20 cellular contexts compared by ENCODE assay signal in genomic region chr5:75523275-75523674, GRCh38. TPM values are rescaled to one million over a fixed set of nuclear protein-coding genes. Genes with fewer than 3 reads are reported as not detected.
DNase-seq lines count a peak whose midpoint lies in the region; ATAC-seq and TF ChIP-seq lines count a peak whose summit lies in the region.
"Had no signal": no experiment of that assay in that cellular context is flagged by ENCODE, and none has a peak within 500 bp of the region (broad histone marks: within the 10 kb centered on the region; RNA-seq: fewer than 3 reads in every experiment).

No MANE protein-coding gene starts in this region.

- H3K27ac Mint-ChIP-seq in activated naive CD8-positive, alpha-beta T cell treated with anti-CD3 and anti-CD28 coated beads for 36 hours: peak overlapping the region; percentile 83
- H3K27ac Mint-ChIP-seq in naive thymus-derived CD4-positive, alpha-beta T cell: peak overlapping the region in 5 of 9 donors; percentile 43 to 61 (median 51)
- H3K27ac Mint-ChIP-seq: nephron, WTC11 had no signal

- TF ChIP-seq CTCF in GM13976 (IDR thresholded peaks at IDR 0.05; ENCODE audit: borderline replicate concordance, control extremely low read depth, extremely low read depth, insufficient read depth, missing control alignments): no peak

- H3K36me3 Mint-ChIP-seq in activated naive CD8-positive, alpha-beta T cell treated with anti-CD3 and anti-CD28 coated beads for 36 hours: peaks cover 46% of the 10 kb centered on the region
- peaks cover 10 to 36% (median 30%) of the 10 kb centered on the region in 5 donors for H3K36me3 Mint-ChIP-seq in naive thymus-derived CD4-positive, alpha-beta T cell

- H3K36me3 ChIP-seq in GM23248 (ENCODE audit: low read depth): peaks cover 14% of the 10 kb centered on the region; the same call in 1 of the 2 replicates
- no peaks in the 10 kb centered on the region for H3K36me3 ChIP-seq in naive thymus-derived CD4-positive, alpha-beta T cell (ENCODE audit: control insufficient read depth in 2 of 3, insufficient read depth in 3 of 3, low read length in 3 of 3)

- no peak for ATAC-seq in naive thymus-derived CD4-positive, alpha-beta T cell
- ATAC-seq: WTC11 had no signal

- H3K9me3 ChIP-seq in GM23248 (ENCODE audit: low read depth): no peaks in the 10 kb centered on the region
- H3K9me3 ChIP-seq in naive thymus-derived CD4-positive, alpha-beta T cell (ENCODE audit: control insufficient read depth in 2 of 3, low read length in 3 of 3): peaks cover 0 to 17% (median 7%) of the 10 kb centered on the region in 3 experiments

- H3K9ac ChIP-seq in GM23248: no peak overlapping the region

- CTCF ChIA-PET in naive thymus-derived CD4-positive, alpha-beta T cell (lab: Charles Lee): no interaction called here

- WGBS in GM23248 (ENCODE audit: low coverage in 1 of 2, low lambda C conversion rate in 2 of 2, missing lambda C conversion rate in 2 of 2), 2 experiments: 98 to 100% methylated on average over 1 of the region's 1 CpG

- peaks cover 28% of the 10 kb centered on the region for H3K9me3 Mint-ChIP-seq in activated naive CD8-positive, alpha-beta T cell treated with anti-CD3 and anti-CD28 coated beads for 36 hours
- H3K9me3 Mint-ChIP-seq in naive thymus-derived CD4-positive, alpha-beta T cell: peaks cover 0 to 33% (median 14%) of the 10 kb centered on the region in 11 donors

- H4K20me1 ChIP-seq in GM23248 (ENCODE audit: insufficient read depth): 0 out of 2 replicates have a peak, but pooled peaks cover 3% of the 10 kb centered on the region

- no peaks in the 10 kb centered on the region for H3K27me3 ChIP-seq in GM23248 (replicated peaks; ENCODE audit: insufficient read depth)
- no peaks in the 10 kb centered on the region for H3K27me3 ChIP-seq in naive thymus-derived CD4-positive, alpha-beta T cell (ENCODE audit: control insufficient read depth in 2 of 2, insufficient read depth in 2 of 2, low read length in 2 of 2)

- no peak overlapping the region for H3K4me3 ChIP-seq in GM23248
- no peak overlapping the region for H3K4me3 ChIP-seq in naive thymus-derived CD4-positive, alpha-beta T cell (ENCODE audit: low read length)

- H2AFZ ChIP-seq in GM23248: no peak overlapping the region

- H3K4me3 Mint-ChIP-seq in activated naive CD8-positive, alpha-beta T cell treated with anti-CD3 and anti-CD28 coated beads for 36 hours: peak overlapping the region; percentile 51
- peak overlapping the region in 6 of 10 donors; percentile 1 to 52 (median 26) for H3K4me3 Mint-ChIP-seq in naive thymus-derived CD4-positive, alpha-beta T cell
- H3K4me3 Mint-ChIP-seq: nephron, WTC11 had no signal

- peak; percentile 9 for DNase-seq in DMS53 (lab: John Stamatoyannopoulos, UW)
- no peak for DNase-seq in DMS53 treated with DMSO at 0.1 percent for 48 hours (lab: John Stamatoyannopoulos, UW; ENCODE audit: unreplicated experiment)
- DNase-seq in GM23248: no peak
- no peak for DNase-seq in activated naive CD8-positive, alpha-beta T cell treated with anti-CD3 and anti-CD28 coated beads for 36 hours
- no peak for DNase-seq in naive thymus-derived CD4-positive, alpha-beta T cell
- no peak for DNase-seq in NCI-H146 treated with DMSO at 0.1 percent for 48 hours (lab: John Stamatoyannopoulos, UW; ENCODE audit: unreplicated experiment)
- no peak for DNase-seq in NCI-H1092 (lab: John Stamatoyannopoulos, UW)
- DNase-seq in GM13976 (ENCODE audit: low spot score): no peak
- DNase-seq: GDM1; GOT3; islet precursor cell; NCI-H1048; NCI-H2081 treated with DMSO at 0.1 percent for 48 hours; NCI-H526 treated with DMSO at 0.1 percent for 48 hours; SHP77 treated with DMSO at 0.1 percent for 48 hours; stimulated activated CD4-positive, alpha-beta T cell treated with anti-CD3 and anti-CD28 coated beads, Interleukin-4, amount 100 ng/mL, for 1 hour had no signal

- no peak overlapping the region for H3K27ac ChIP-seq in GM23248
- no peak overlapping the region for H3K27ac ChIP-seq in naive thymus-derived CD4-positive, alpha-beta T cell (ENCODE audit: low read depth, low read length)
- H3K27ac ChIP-seq: 22Rv1, HL-60 had no signal

- no peaks in the 10 kb centered on the region for H3F3A ChIP-seq in GM23248 (ENCODE audit: insufficient read depth)

- H3K9me2 ChIP-seq in GM23248 (ENCODE audit: insufficient read depth): no peaks in the 10 kb centered on the region

- peak overlapping the region; percentile 66 for H3K4me2 ChIP-seq in GM23248 (ENCODE audit: unreplicated experiment)

- POLR2A ChIA-PET in naive thymus-derived CD4-positive, alpha-beta T cell (lab: Charles Lee): no interaction called here

- in situ Hi-C loops in GM23248 (cut with MboI) (no loop called here), GM13976 (cut with MboI; ENCODE audit: low sequenced_read_pairs, unreplicated experiment) (no loop called here)

- peaks cover 53% of the 10 kb centered on the region for H3K4me1 Mint-ChIP-seq in activated naive CD8-positive, alpha-beta T cell treated with anti-CD3 and anti-CD28 coated beads for 36 hours
- H3K4me1 Mint-ChIP-seq in naive thymus-derived CD4-positive, alpha-beta T cell: peaks cover 23 to 58% (median 51%) of the 10 kb centered on the region in 7 donors
- H3K4me1 Mint-ChIP-seq: nephron, WTC11 had no signal

- H3K27me3 Mint-ChIP-seq in activated naive CD8-positive, alpha-beta T cell treated with anti-CD3 and anti-CD28 coated beads for 36 hours: no peaks in the 10 kb centered on the region
- H3K27me3 Mint-ChIP-seq in naive thymus-derived CD4-positive, alpha-beta T cell: no peaks in the 10 kb centered on the region

- intact Hi-C loops in naive thymus-derived CD4-positive, alpha-beta T cell (cut with micrococcal nuclease): no loop called here

- peaks cover 100% of the 10 kb centered on the region for H3K79me2 ChIP-seq in GM23248 (ENCODE audit: insufficient read depth)

- peaks cover 15% of the 10 kb centered on the region for H3K4me1 ChIP-seq in GM23248 (ENCODE audit: insufficient read depth)
- peaks cover 0 to 9% of the 10 kb centered on the region in 2 donors for H3K4me1 ChIP-seq in naive thymus-derived CD4-positive, alpha-beta T cell (ENCODE audit: control insufficient read depth in 2 of 2, insufficient read depth in 2 of 2, low read length in 2 of 2)

RNA-seq across cellular contexts. Expression of gene POLK, which starts 11.6 kb away (rescaled TPM):
- total RNA-seq in GM23248 (2014; rRNA removed; shearing (Covaris generic)): 20.7 and 25.7 TPM in 2 replicates
- 22.2 and 24.2 TPM in 2 replicates for polyA plus RNA-seq in GM23248 (2016; fragmentation: Nextera tagmentation; extraction: Ambion mirVana)
- total RNA-seq in activated naive CD8-positive, alpha-beta T cell treated with anti-CD3 and anti-CD28 coated beads for 36 hours: 10 to 100 TPM; 25.2 to 28.6 TPM
- 10 to 100 TPM; 20.6 to 36.6 (median 24.9) TPM for total RNA-seq in naive thymus-derived CD4-positive, alpha-beta T cell
- polyA plus RNA-seq in naive thymus-derived CD4-positive, alpha-beta T cell: 10 to 100 TPM; 16.7 to 22.5 TPM

RNA-seq across cellular contexts. Expression of gene CERT1, which starts 11.8 kb away (rescaled TPM):
- 8.1 and 17.3 TPM in 2 replicates for total RNA-seq in GM23248 (2014; rRNA removed; shearing (Covaris generic))
- polyA plus RNA-seq in GM23248 (2016; fragmentation: Nextera tagmentation; extraction: Ambion mirVana): 14.1 and 15.2 TPM in 2 replicates
- total RNA-seq in activated naive CD8-positive, alpha-beta T cell treated with anti-CD3 and anti-CD28 coated beads for 36 hours: 10 to 100 TPM; 23.3 to 24.2 TPM
- 10 to 100 TPM; 34.4 to 60.4 (median 39.3) TPM for total RNA-seq in naive thymus-derived CD4-positive, alpha-beta T cell
- 10 to 100 TPM; 13.3 to 18.8 TPM for polyA plus RNA-seq in naive thymus-derived CD4-positive, alpha-beta T cell
